ENCODE assay signal across 11 cellular contexts in genomic region chr17:62702746-62703268, GRCh38.
DNase-seq lines count a peak whose midpoint lies in the region; ATAC-seq and TF ChIP-seq lines count a peak whose summit lies in the region.
"Had no signal": no experiment of that assay in that cellular context is flagged by ENCODE, and none has a peak within 500 bp of the region (broad histone marks: within the 10 kb centered on the region; RNA-seq: fewer than 3 reads in every experiment).

No MANE protein-coding gene starts in this region.

- peak overlapping the region; percentile 69 for H3K4me3 Mint-ChIP-seq in central memory CD8-positive, alpha-beta T cell
- peak overlapping the region; percentile 44 to 72 (median 50) for H3K4me3 Mint-ChIP-seq in nephron

- H3K9me3 Mint-ChIP-seq in central memory CD8-positive, alpha-beta T cell = no peaks in the 10 kb centered on the region
- peaks cover 3% of the 10 kb centered on the region for H3K9me3 Mint-ChIP-seq in nephron

- ATAC-seq in HCT116 = no peak
- no peak for ATAC-seq in central memory CD8-positive, alpha-beta T cell (replicated peaks; ENCODE audit: extremely low read depth, poor library complexity, severe bottlenecking)
- no peak for ATAC-seq in HG02610 (IDR thresholded peaks at IDR 0.05; ENCODE audit: unreplicated experiment)

- H3K27me3 ChIP-seq in ACC112 (ENCODE audit: insufficient read depth, low read length) (no peaks in the 10 kb centered on the region), HCT116 (ENCODE audit: insufficient read depth, low read length) (no peaks in the 10 kb centered on the region)
- H3K27me3 ChIP-seq: uterus had no signal

- H3K9me2 ChIP-seq in HCT116 (ENCODE audit: insufficient read depth) = no peaks in the 10 kb centered on the region

- H3K4me2 ChIP-seq in HCT116 (ENCODE audit: low read length) = peak overlapping the region; percentile 98

- no TSS peak for BruUV-seq in HCT116 (replicated peaks; lab: Mats Ljungman, UMichigan)

- H3K36me3 ChIP-seq in ACC112 (ENCODE audit: insufficient read depth, low read length) = no peaks in the 10 kb centered on the region
- no peaks in the 10 kb centered on the region for H3K36me3 ChIP-seq in HCT116 (ENCODE audit: control insufficient read depth in 1 of 2, insufficient read depth in 2 of 2, low read length in 2 of 2)
- H3K36me3 ChIP-seq: uterus had no signal

- H3K4me1 ChIP-seq in ACC112 (ENCODE audit: control insufficient read depth, insufficient read depth, low read length, unreplicated experiment) (peaks cover 24% of the 10 kb centered on the region), HCT116 (ENCODE audit: control insufficient read depth in 1 of 2, insufficient read depth in 2 of 2, low read length in 2 of 2) (peaks cover 18 to 32% of the 10 kb centered on the region in 2 experiments)

- H2AFZ ChIP-seq in ACC112 (ENCODE audit: low read length, unreplicated experiment) (no peak overlapping the region), HCT116 (ENCODE audit: low read depth, low read length, poor library complexity, severe bottlenecking) (peak overlapping the region; percentile 96)

- peaks cover 10% of the 10 kb centered on the region for H3K27me3 Mint-ChIP-seq in central memory CD8-positive, alpha-beta T cell
- peaks cover 14% of the 10 kb centered on the region for H3K27me3 Mint-ChIP-seq in nephron (ENCODE audit: low read depth)

- RAD21 ChIA-PET in HCT116 (lab: Charles Lee; ENCODE audit: low non-redundant PET in 1 of 2, low total read pairs in 2 of 2, uncharacterized antibody in 2 of 2, unreplicated experiment in 2 of 2) = interaction anchor here (0.8 kb wide), 2 partner anchors 281 to 704 kb away, joined by 3 read pairs; no protein-coding TSS in a partner anchor

- CTCF ChIA-PET in HCT116 (lab: Charles Lee) = interaction anchor here (0.8 to 1.6 kb wide), 7 partner anchors 9 to 722 kb away, joined by 3 to 13 read pairs (median 4); no protein-coding TSS in a partner anchor

- no peak overlapping the region for H3K27ac Mint-ChIP-seq in central memory CD8-positive, alpha-beta T cell (ENCODE audit: low read depth)
- H3K27ac Mint-ChIP-seq in nephron = no peak overlapping the region
- H3K27ac Mint-ChIP-seq: activated CD8-positive, alpha-beta T cell treated with anti-CD3 and anti-CD28 coated beads, Interleukin-2, amount 10 ng/mL, durations not matched to agents 7 days and 5 days had no signal

- H3K4me3 ChIP-seq in ACC112 (ENCODE audit: low read depth, low read length) (peak overlapping the region; percentile 85), HCT116 (replicated peaks in 1 of 2; ENCODE audit: low read depth in 1 of 2, low read length in 2 of 2) (peak overlapping the region in 1 of 2 experiments; percentile 63; a peak in 2 of 4 replicates)

- intact Hi-C loops in HCT116 (cut with micrococcal nuclease) = loop anchor here (1.0 to 5.0 kb wide), 3 partner anchors 265 to 703 kb away; no protein-coding TSS in a partner anchor

- no peak for TF ChIP-seq RAD21 in HCT116 (IDR thresholded peaks at IDR 0.05; ENCODE audit: low read depth)

- no peak for TF ChIP-seq POLR2A in HCT116 (IDR thresholded peaks at IDR 0.05; ENCODE audit: borderline replicate concordance, extremely low read depth, insufficient read depth, insufficient read length)

- H4K20me1 ChIP-seq in HCT116 (ENCODE audit: insufficient read depth) = no peaks in the 10 kb centered on the region

- TF ChIP-seq CTCF in HCT116 (IDR thresholded peaks at IDR 0.05 in 2 of 3, conservative IDR thresholded peaks at IDR 0.05 in 1 of 3; ENCODE audit: borderline replicate concordance in 1 of 3, insufficient read depth in 1 of 3, low read depth in 2 of 3, low read length in 2 of 3) = no peak
- no peak for TF ChIP-seq CTCF in nephron (IDR thresholded peaks at IDR 0.05; ENCODE audit: unreplicated experiment in 3 of 3)

- H3K79me2 ChIP-seq in ACC112 (ENCODE audit: control insufficient read depth, insufficient read depth, low read length, unreplicated experiment) (peaks cover 10% of the 10 kb centered on the region), HCT116 (ENCODE audit: insufficient read depth, low read length) (no peaks in the 10 kb centered on the region)

- H3K9ac ChIP-seq in HCT116 (ENCODE audit: low read length) = peak overlapping the region; percentile 68; the same call in 1 of the 2 replicates

- H3K36me3 Mint-ChIP-seq in central memory CD8-positive, alpha-beta T cell (ENCODE audit: insufficient read depth) = peaks cover 2% of the 10 kb centered on the region
- H3K36me3 Mint-ChIP-seq in nephron (ENCODE audit: low read depth) = no peaks in the 10 kb centered on the region

- H3K27ac ChIP-seq in ACC112 (ENCODE audit: low read depth, low read length) = peak overlapping the region; percentile 84; the same call in 1 of the 2 replicates
- no peak overlapping the region; the same call in 1 of the 2 replicates for H3K27ac ChIP-seq in HCT116 (ENCODE audit: low read depth, low read length)
- H3K27ac ChIP-seq in caudate nucleus (ENCODE audit: low read depth, low read length) = no peak overlapping the region

- peaks cover under 1 to 6% of the 10 kb centered on the region in 2 experiments; a peak in 2 of 4 replicates for H3K9me3 ChIP-seq in HCT116 (ENCODE audit: control insufficient read depth in 1 of 2, insufficient read depth in 1 of 2, low read depth in 1 of 2, low read length in 2 of 2)
- H3K9me3 ChIP-seq: uterus had no signal

- H3K4me1 Mint-ChIP-seq in central memory CD8-positive, alpha-beta T cell = no peaks in the 10 kb centered on the region
- H3K4me1 Mint-ChIP-seq in nephron = peaks cover 33% of the 10 kb centered on the region

- POLR2A ChIA-PET in HCT116 (lab: Charles Lee) = no interaction called here

- DNase-seq in HCT116 (ENCODE audit: low read depth, low spot score) (no peak), medulla oblongata (ENCODE audit: extremely low spot score) (no peak), caudate nucleus (lab: John Stamatoyannopoulos, UW) (no peak), NCI-H1930 (lab: John Stamatoyannopoulos, UW) (no peak)
- no peak for DNase-seq in central memory CD8-positive, alpha-beta T cell (ENCODE audit: low spot score in 2 of 2)
- DNase-seq: activated CD8-positive, alpha-beta T cell treated with anti-CD3 and anti-CD28 coated beads, Interleukin-2, amount 10 ng/mL, durations not matched to agents 7 days and 5 days; NCI-H510A had no signal

TF ChIP-seq in HCT116, 20 proteins besides CTCF, POLR2A, EP300 and RAD21:
- no peak for TF ChIP-seq SP1 (IDR thresholded peaks at IDR 0.05; ENCODE audit: low read depth)
- no peak for TF ChIP-seq JUND (IDR thresholded peaks at IDR 0.05)
- no peak for TF ChIP-seq CEBPB (IDR thresholded peaks at IDR 0.05; ENCODE audit: low read depth)
- no peak for TF ChIP-seq SRF (IDR thresholded peaks at IDR 0.05; ENCODE audit: low read depth)
- no peak for TF ChIP-seq TCF7L2 (IDR thresholded peaks at IDR 0.05; ENCODE audit: borderline replicate concordance, extremely low read depth, insufficient read depth, insufficient read length)
- TF ChIP-seq ZFX (IDR thresholded peaks at IDR 0.05) = no peak
- no peak for TF ChIP-seq MAX (IDR thresholded peaks at IDR 0.05)
- TF ChIP-seq EGR1 (IDR thresholded peaks at IDR 0.05; ENCODE audit: low read depth) = no peak
- no peak for TF ChIP-seq ZNF274 (IDR thresholded peaks at IDR 0.05; ENCODE audit: low read depth, low read length)
- TF ChIP-seq ZBTB33 (IDR thresholded peaks at IDR 0.05; ENCODE audit: extremely low read depth, insufficient replicate concordance, low read length) = no peak
- TF ChIP-seq YY1 (IDR thresholded peaks at IDR 0.05; ENCODE audit: extremely low read depth, insufficient replicate concordance, low read depth, low read length) = no peak
- no peak for TF ChIP-seq EZH2 (IDR thresholded peaks at IDR 0.05)
- TF ChIP-seq FOSL1 (IDR thresholded peaks at IDR 0.05; ENCODE audit: low read depth) = no peak
